In the genomic region with DNA sequence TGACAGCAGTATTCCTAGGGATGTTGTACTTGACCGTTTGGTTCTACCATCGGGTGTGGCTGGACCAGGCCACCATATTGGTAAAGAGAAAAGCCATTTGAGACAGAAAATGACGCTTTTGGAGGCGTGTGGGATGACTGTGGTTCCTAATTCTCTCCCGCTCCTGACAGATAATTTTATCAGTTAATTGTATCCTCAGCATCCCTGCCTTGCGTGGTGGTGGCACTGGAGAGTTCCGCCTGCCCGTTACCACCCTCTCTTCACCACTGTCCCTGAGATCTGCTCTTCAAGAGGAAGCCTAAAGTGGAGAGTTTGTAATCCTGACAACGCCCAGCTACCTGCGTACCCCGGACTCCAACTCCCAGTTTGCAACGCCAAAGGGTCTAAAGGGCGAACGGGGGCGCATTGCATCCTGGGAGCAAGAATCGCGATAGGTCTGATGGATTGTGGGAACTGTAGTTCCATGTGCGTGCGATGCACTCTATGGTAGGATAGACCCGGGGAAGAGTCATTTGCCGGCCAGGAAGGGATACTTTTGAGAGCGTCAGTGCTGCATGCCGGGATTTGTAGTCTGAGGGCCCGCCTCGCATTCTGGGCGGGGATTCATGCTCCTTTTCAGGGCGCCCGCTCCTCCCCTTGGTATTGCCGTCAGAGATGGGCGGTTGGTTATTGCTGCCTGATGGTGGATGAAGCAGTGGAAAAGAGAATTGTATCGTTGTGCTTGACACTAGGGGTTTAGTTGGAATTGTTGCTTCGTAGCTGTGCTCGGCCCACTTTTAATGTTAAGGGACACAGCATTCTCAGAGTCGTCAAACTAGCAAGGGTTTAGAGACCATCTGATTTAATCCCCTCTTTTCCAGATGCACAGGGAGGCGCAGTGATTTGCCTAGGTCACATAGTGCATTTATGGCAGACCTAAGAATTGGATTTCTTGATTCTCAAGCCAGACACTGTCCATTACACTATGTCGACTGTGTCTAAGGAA, we compare ENCODE assay signal across 1 cellular context.
TF ChIP-seq lines count a peak whose summit lies in the region.

No MANE protein-coding gene starts in this region.

TF ChIP-seq in K562, 482 proteins besides CTCF, POLR2A, EP300 and RAD21 (continued from another document):
- TF ChIP-seq GTF3C2 (IDR thresholded peaks at IDR 0.05; ENCODE audit: borderline replicate concordance, extremely low read depth, insufficient read length), result no peak
- TF ChIP-seq ZNF699 (CRISPR knock-in tag; IDR thresholded peaks at IDR 0.05; ENCODE audit: insufficient replicate concordance), result no peak
- no peak for TF ChIP-seq CEBPG (CRISPR knock-in tag; IDR thresholded peaks at IDR 0.05)
- no peak for TF ChIP-seq CEBPG (tag; conservative IDR thresholded peaks at IDR 0.05 in 1 of 2, IDR thresholded peaks at IDR 0.05 in 1 of 2)
- no peak for TF ChIP-seq ETV6 (IDR thresholded peaks at IDR 0.05; ENCODE audit: borderline replicate concordance in 1 of 2, low read depth in 2 of 2, low read length in 1 of 2)
- no peak for TF ChIP-seq ETV6 (CRISPR knock-in tag; IDR thresholded peaks at IDR 0.05; ENCODE audit: borderline replicate concordance)
- 0 out of 2 replicates have a peak, but pooled peaks have one; percentile 12 for TF ChIP-seq ERF (CRISPR knock-in tag; IDR thresholded peaks at IDR 0.05)
- TF ChIP-seq L3MBTL2 (IDR thresholded peaks at IDR 0.05), result peak; percentile 74; the same call in 1 of the 2 replicates
- TF ChIP-seq ZNF507 (tag; conservative IDR thresholded peaks at IDR 0.05), result no peak
- TF ChIP-seq CHD2 (IDR thresholded peaks at IDR 0.05; ENCODE audit: low read depth, low read length), result peak; percentile 98
- TF ChIP-seq ZNF232 (CRISPR knock-in tag; IDR thresholded peaks at IDR 0.05), result no peak
- no peak for TF ChIP-seq MBD1 (CRISPR knock-in tag; IDR thresholded peaks at IDR 0.05)
- no peak for TF ChIP-seq STAG1 (CRISPR knock-in tag; IDR thresholded peaks at IDR 0.05; ENCODE audit: borderline replicate concordance)
- TF ChIP-seq ZNF217 (CRISPR knock-in tag; IDR thresholded peaks at IDR 0.05), result no peak
- TF ChIP-seq POLR2G (IDR thresholded peaks at IDR 0.05; ENCODE audit: low read depth, low read length), result peak; percentile 64
- TF ChIP-seq NFE2L1 (tag; IDR thresholded peaks at IDR 0.05; ENCODE audit: borderline replicate concordance, low read depth), result no peak
- TF ChIP-seq NBN (IDR thresholded peaks at IDR 0.05; ENCODE audit: low read depth), result peak; percentile 19; the same call in 1 of the 2 replicates
- peak; percentile 51 for TF ChIP-seq NEUROD1 (IDR thresholded peaks at IDR 0.05; ENCODE audit: borderline replicate concordance, low read depth, low read length, partially characterized antibody)
- TF ChIP-seq CBX8 (IDR thresholded peaks at IDR 0.05; ENCODE audit: borderline replicate concordance, extremely low read depth, low read depth, low read length, poor library complexity, severe bottlenecking), result no peak
- TF ChIP-seq NR2C1 (IDR thresholded peaks at IDR 0.05), result peak; percentile 99
- peak; percentile 100 for TF ChIP-seq NR2C1 (tag; IDR thresholded peaks at IDR 0.05)
- no peak for TF ChIP-seq ATF3 (IDR thresholded peaks at IDR 0.05)
- peak; percentile 92 for TF ChIP-seq ATF3 (CRISPR knock-in tag; conservative IDR thresholded peaks at IDR 0.05)
- peak in 1 of 2 experiments; percentile 85; a peak in 1 of 4 replicates for TF ChIP-seq MLX (CRISPR knock-in tag; conservative IDR thresholded peaks at IDR 0.05)
- no peak for TF ChIP-seq ZNF347 (CRISPR knock-in tag; IDR thresholded peaks at IDR 0.05; ENCODE audit: low read depth)
- peak; percentile 6; the same call in 1 of the 2 replicates for TF ChIP-seq NFIC (IDR thresholded peaks at IDR 0.05)
- TF ChIP-seq U2AF1 (optimal IDR thresholded peaks at IDR 0.05; ENCODE audit: low read depth, low read length), result no peak
- no peak for TF ChIP-seq NUFIP1 (IDR thresholded peaks at IDR 0.05; ENCODE audit: partially characterized antibody)
- TF ChIP-seq SRSF9 (IDR thresholded peaks at IDR 0.05; ENCODE audit: borderline replicate concordance, low read depth, low read length), result no peak
- TF ChIP-seq NR4A1 (CRISPR knock-in tag; IDR thresholded peaks at IDR 0.05), result 0 out of 2 replicates have a peak, but pooled peaks have one; percentile 39
- TF ChIP-seq NR4A1 (tag; IDR thresholded peaks at IDR 0.05), result peak; percentile 90
- TF ChIP-seq, protein P1, sequence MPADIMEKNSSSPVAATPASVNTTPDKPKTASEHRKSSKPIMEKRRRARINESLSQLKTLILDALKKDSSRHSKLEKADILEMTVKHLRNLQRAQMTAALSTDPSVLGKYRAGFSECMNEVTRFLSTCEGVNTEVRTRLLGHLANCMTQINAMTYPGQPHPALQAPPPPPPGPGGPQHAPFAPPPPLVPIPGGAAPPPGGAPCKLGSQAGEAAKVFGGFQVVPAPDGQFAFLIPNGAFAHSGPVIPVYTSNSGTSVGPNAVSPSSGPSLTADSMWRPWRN (IDR thresholded peaks at IDR 0.05; ENCODE audit: low read depth), result no peak
- TF ChIP-seq CSDE1 (IDR thresholded peaks at IDR 0.05), result no peak
- TF ChIP-seq, protein P2, sequence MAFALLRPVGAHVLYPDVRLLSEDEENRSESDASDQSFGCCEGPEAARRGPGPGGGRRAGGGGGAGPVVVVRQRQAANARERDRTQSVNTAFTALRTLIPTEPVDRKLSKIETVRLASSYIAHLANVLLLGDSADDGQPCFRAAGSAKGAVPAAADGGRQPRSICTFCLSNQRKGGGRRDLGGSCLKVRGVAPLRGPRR (CRISPR knock-in tag; IDR thresholded peaks at IDR 0.05), result no peak
- TF ChIP-seq ZNF707 (CRISPR knock-in tag; conservative IDR thresholded peaks at IDR 0.05), result no peak
- TF ChIP-seq GTF2F1 (IDR thresholded peaks at IDR 0.05; ENCODE audit: low read depth, low read length), result peak; percentile 23; the same call in 1 of the 2 replicates
- peak; percentile 65 to 66; a peak in 2 of 4 replicates for TF ChIP-seq ARNT (IDR thresholded peaks at IDR 0.05)
